17 cellular contexts compared by ENCODE assay signal in genomic region chr14:23536494-23536893, GRCh38. TPM values are rescaled to one million over a fixed set of nuclear protein-coding genes. Genes with fewer than 3 reads are reported as not detected.
A peak's percentile ranks its signal among the peaks of the same experiment; 100 is the strongest.
DNase-seq lines count a peak whose midpoint lies in the region; ATAC-seq and TF ChIP-seq lines count a peak whose summit lies in the region.
"Had no signal": no experiment of that assay in that cellular context is flagged by ENCODE, and none has a peak within 500 bp of the region (broad histone marks: within the 10 kb centered on the region; RNA-seq: fewer than 3 reads in every experiment).

No MANE protein-coding gene starts in this region.

- no peak for TF ChIP-seq CTCF in brain (conservative IDR thresholded peaks at IDR 0.05)

- intact Hi-C loops in posterior vena cava (cut with DNase I): no loop called here

- H3K36me3 Mint-ChIP-seq in brain (peaks cover 23% of the 10 kb centered on the region), T-helper 17 cell (ENCODE audit: low read depth) (no peaks in the 10 kb centered on the region)
- H3K36me3 Mint-ChIP-seq: CD14-positive monocyte; CD8-positive, alpha-beta T cell had no signal

- no peak for ATAC-seq in T-helper 17 cell
- ATAC-seq: A549; CD8-positive, alpha-beta T cell; HCT116 had no signal

- no peaks in the 10 kb centered on the region for H3K9me3 Mint-ChIP-seq in brain
- H3K9me3 Mint-ChIP-seq: CD8-positive, alpha-beta T cell; IgD-negative memory B cell had no signal

- peak overlapping the region in 3 of 5 experiments; percentile 12 to 99 (median 97) for H3K27ac Mint-ChIP-seq in brain
- no peak overlapping the region for H3K27ac Mint-ChIP-seq in T-helper 17 cell
- H3K27ac Mint-ChIP-seq: CD14-positive monocyte, IgD-negative memory B cell had no signal

- H3K4me1 ChIP-seq in HUES6 (ENCODE audit: control insufficient read depth, insufficient read depth, low read length): peaks cover 25% of the 10 kb centered on the region
- H3K4me1 ChIP-seq: A549 had no signal

- H3K9me3 ChIP-seq in HUES6 (ENCODE audit: control insufficient read depth, insufficient read depth, low read depth, low read length) (no peaks in the 10 kb centered on the region), T-helper 17 cell (ENCODE audit: control insufficient read depth, low read length, poor library complexity, severe bottlenecking) (no peaks in the 10 kb centered on the region)
- H3K9me3 ChIP-seq: A549, BE2C had no signal

- no peak overlapping the region for H3K4me3 ChIP-seq in HUES6 (ENCODE audit: low read depth, low read length)
- H3K4me3 ChIP-seq: A549 had no signal

- DNase-seq in posterior vena cava (ENCODE audit: low spot score) (peak; percentile 2), T-helper 17 cell (no peak)
- DNase-seq in central memory CD4-positive, alpha-beta T cell: no peak
- DNase-seq: BE2C; CD8-positive, alpha-beta T cell; COR-L47; DND-41; GDM1 had no signal

- H3K27ac ChIP-seq in HUES6 (ENCODE audit: low read depth, low read length): 0 out of 2 replicates have a peak overlapping the region, but pooled peaks have one; percentile 41
- H3K27ac ChIP-seq: A549, KMS-11 had no signal

- peaks cover 3% of the 10 kb centered on the region for H3K27me3 Mint-ChIP-seq in brain
- no peaks in the 10 kb centered on the region for H3K27me3 Mint-ChIP-seq in T-helper 17 cell

- no peak overlapping the region for H3K4me3 Mint-ChIP-seq in brain
- H3K4me3 Mint-ChIP-seq in T-helper 17 cell: no peak overlapping the region
- H3K4me3 Mint-ChIP-seq: CD14-positive monocyte; CD8-positive, alpha-beta T cell; IgD-negative memory B cell had no signal

- H3K9ac ChIP-seq in HUES6 (ENCODE audit: low read length): no peak overlapping the region
- H3K9ac ChIP-seq: KMS-11 had no signal

- peaks cover 29% of the 10 kb centered on the region for H3K36me3 ChIP-seq in HUES6 (ENCODE audit: control insufficient read depth, insufficient read depth, low read length)
- H3K36me3 ChIP-seq: BE2C had no signal

- H3K4me1 Mint-ChIP-seq in brain: peaks cover 38% of the 10 kb centered on the region
- peaks cover 11% of the 10 kb centered on the region for H3K4me1 Mint-ChIP-seq in T-helper 17 cell
- H3K4me1 Mint-ChIP-seq: CD14-positive monocyte had no signal

- no peaks in the 10 kb centered on the region for H3K27me3 ChIP-seq in HUES6 (ENCODE audit: control insufficient read depth, insufficient read depth, low read length)
- H3K27me3 ChIP-seq: BE2C had no signal

RNA-seq across cellular contexts. Expression of gene ZFHX2, which starts 15.1 kb away (rescaled TPM):
- 6.5 TPM for polyA plus RNA-seq in brain (ENCODE audit: insufficient read depth, low read depth, low replicate concordance)
- 1 to 10 TPM; 2.3 to 2.4 TPM for total RNA-seq in posterior vena cava
- under 1 TPM; 0.16 to 0.27 TPM for total RNA-seq in T-helper 17 cell

RNA-seq across cellular contexts. Expression of gene THTPA, which starts 19.6 kb away (rescaled TPM):
- 48.6 TPM for polyA plus RNA-seq in brain (ENCODE audit: insufficient read depth, low read depth, low replicate concordance)
- total RNA-seq in posterior vena cava (10 to 100 TPM; 11.6 to 19.6 TPM), T-helper 17 cell (10 to 100 TPM in 1 of 2 donors, 1 to 10 TPM in 1; 10.0 to 13.6 TPM)

RNA-seq across cellular contexts. Expression of gene AP1G2, which starts 31.1 kb away (rescaled TPM):
- polyA plus RNA-seq in brain (ENCODE audit: insufficient read depth, low read depth, low replicate concordance): 28.9 TPM
- total RNA-seq in posterior vena cava (10 to 100 TPM; 31.5 to 36.5 TPM), T-helper 17 cell (100 to 1,000 TPM; 268 to 313 TPM)

RNA-seq across cellular contexts. Expression of gene JPH4, which starts 42.1 kb away (rescaled TPM):
- 39.2 TPM for polyA plus RNA-seq in brain (ENCODE audit: insufficient read depth, low read depth, low replicate concordance)
- 1 to 10 TPM; 4.3 to 5.6 TPM for total RNA-seq in posterior vena cava
- not detected for total RNA-seq in T-helper 17 cell
- total RNA-seq: CD8-positive, alpha-beta T cell; H4 had no signal
- polyA plus RNA-seq: AG04450 had no signal

Comparison
In these comparisons a context has a peak if more than half of its experiments do, and no peak if none do; other contexts are left out.
1. RNA of gene AP1G2, which starts 31.1 kb away (total RNA-seq): 268 to 313 TPM in T-helper 17 cell; 31.5 to 36.5 TPM in posterior vena cava; every median in the first group is over 4 times any median in the second.